Comparison of ENCODE assay signal across 16 cellular contexts in the genomic region with DNA sequence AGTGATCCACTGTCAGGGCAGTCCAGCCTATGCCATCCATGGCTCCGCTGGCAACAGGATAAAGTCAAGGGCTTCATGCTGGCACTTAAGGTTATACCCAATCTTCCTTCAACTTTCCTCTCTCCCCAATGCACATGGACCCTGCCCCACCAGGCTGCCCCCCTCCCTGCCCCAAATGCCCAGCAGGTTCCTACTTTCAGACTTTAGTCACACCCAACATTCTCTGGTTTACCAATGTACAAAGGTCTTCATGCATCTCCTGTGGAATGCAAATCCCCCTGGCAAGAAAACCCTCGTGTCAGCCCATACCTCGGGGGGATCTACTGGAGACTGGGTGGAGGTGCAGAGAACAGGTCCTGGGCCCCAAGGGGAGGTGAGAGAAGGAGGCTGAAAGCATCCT. TPM values are rescaled to one million over a fixed set of nuclear protein-coding genes. Genes with fewer than 3 reads are reported as not detected.
A peak's percentile ranks its signal among the peaks of the same experiment; 100 is the strongest.
DNase-seq lines count a peak whose midpoint lies in the region; ATAC-seq and TF ChIP-seq lines count a peak whose summit lies in the region.
"Had no signal": no experiment of that assay in that cellular context is flagged by ENCODE, and none has a peak within 500 bp of the region (broad histone marks: within the 10 kb centered on the region; RNA-seq: fewer than 3 reads in every experiment).

No MANE protein-coding gene starts in this region.

- intact Hi-C loops in IMR-90 (cut with micrococcal nuclease) (no loop called here), aorta (cut with DNase I) (loop anchor here in 1 of 2 donors (10.0 kb wide), 1 partner anchor 52 kb away; no protein-coding TSS in a partner anchor)

- H3K27ac Mint-ChIP-seq in chondrocyte (ENCODE audit: unreplicated experiment), result peak overlapping the region; percentile 88
- H3K27ac Mint-ChIP-seq: activated CD4-positive, alpha-beta T cell treated with anti-CD3 and anti-CD28 coated beads, Interleukin-2, amount 10 ng/mL, durations not matched to agents 7 days and 5 days; activated naive CD8-positive, alpha-beta T cell had no signal

- WGBS in IMR-90 (ENCODE audit: extremely low coverage in 2 of 2, insufficient read length in 1 of 2), 2 experiments, result 88% methylated on average over 1 of the region's 3 CpGs; no CpG with 5 or more reads in 1 of the 2 experiments
- WGBS in aorta, 2 donors, result 97 to 100% methylated on average over 3 of the region's 3 CpGs

- peak overlapping the region; percentile 85 for H3K56ac ChIP-seq in IMR-90 (ENCODE audit: extremely low read depth, insufficient read depth, low read length)

- DNase-seq in IMR-90 (no peak), chondrocyte (ENCODE audit: low spot score) (no peak), ecto neural progenitor cell (ENCODE audit: low spot score) (no peak), aorta (no peak)
- DNase-seq in stimulated activated CD4-positive, alpha-beta T cell treated with anti-CD3 and anti-CD28 coated beads, Interleukin-12 subunit alpha, Interleukin-12 subunit beta, amount 100 ng/mL, for 4 hours, result no peak
- DNase-seq: activated CD4-positive, alpha-beta T cell treated with anti-CD3 and anti-CD28 coated beads, Interleukin-2, amount 10 ng/mL, durations not matched to agents 7 days and 5 days; activated T-cell treated with anti-CD3 and anti-CD28 coated beads, Interleukin-2, amount 50 U/mL, for 1 hour; DMS79 treated with DMSO at 0.1 percent for 48 hours; hypothalamus; NCI-H446; substantia nigra had no signal

- H4K5ac ChIP-seq in IMR-90 (ENCODE audit: low read depth, low read length), result peak overlapping the region; percentile 99

- no peaks in the 10 kb centered on the region for H3K27me3 Mint-ChIP-seq in chondrocyte (ENCODE audit: low read depth)
- H3K27me3 Mint-ChIP-seq: activated CD4-positive, alpha-beta T cell treated with anti-CD3 and anti-CD28 coated beads, Interleukin-2, amount 10 ng/mL, durations not matched to agents 7 days and 5 days; activated naive CD8-positive, alpha-beta T cell had no signal

- H3K4me1 ChIP-seq in IMR-90 (ENCODE audit: control insufficient read depth, insufficient read depth, low read length) (peaks cover 42% of the 10 kb centered on the region), muscle layer of duodenum (ENCODE audit: control insufficient read depth in 1 of 2, insufficient read depth in 2 of 2, low read length in 2 of 2) (peaks cover 8 to 9% of the 10 kb centered on the region in 2 donors), stomach smooth muscle (ENCODE audit: control insufficient read depth, insufficient read depth, low read length) (peaks cover 42% of the 10 kb centered on the region), aorta (ENCODE audit: control insufficient read depth in 1 of 2, insufficient read depth in 2 of 2, low read length in 2 of 2) (no peaks in the 10 kb centered on the region)
- H3K4me1 ChIP-seq: BLaER1 had no signal

- POLR2A ChIA-PET in IMR-90 (lab: Charles Lee; ENCODE audit: unreplicated experiment), result no interaction called here

- peak overlapping the region; percentile 82 for H2AK9ac ChIP-seq in IMR-90 (replicated peaks; ENCODE audit: low read depth, low read length, poor library complexity)

- H4K20me1 ChIP-seq in IMR-90 (ENCODE audit: insufficient read depth, low read length), result no peaks in the 10 kb centered on the region
- H4K20me1 ChIP-seq: BLaER1 had no signal

- CTCF ChIA-PET in IMR-90 (lab: Yijun Ruan, JAX), result interaction anchor here (0.6 kb wide), 1 partner anchor 335 kb away, joined by 4 read pairs; no protein-coding TSS in a partner anchor

- peaks cover 39% of the 10 kb centered on the region for H3K9me1 ChIP-seq in IMR-90 (ENCODE audit: insufficient read depth, low read length)

- peak overlapping the region; percentile 98 for H2BK20ac ChIP-seq in IMR-90 (ENCODE audit: low read depth, low read length)

- H4K91ac ChIP-seq in IMR-90 (ENCODE audit: insufficient read depth, low read depth, low read length), result peak overlapping the region; percentile 99

- H3K79me1 ChIP-seq in IMR-90 (ENCODE audit: low read depth in 1 of 2, low read length in 2 of 2), result peaks cover 16 to 55% of the 10 kb centered on the region in 2 experiments

- H3K23ac ChIP-seq in IMR-90 (ENCODE audit: low read depth, low read length), result peak overlapping the region; percentile 89

- BruUV-seq in IMR-90 (replicated peaks; lab: Mats Ljungman, UMichigan), result no TSS peak

- peak overlapping the region; percentile 44 for H3K9ac ChIP-seq in IMR-90 (ENCODE audit: low read depth, low read length)
- H3K9ac ChIP-seq in stomach smooth muscle (ENCODE audit: low read length in 2 of 2), result peak overlapping the region in 1 of 2 donors; percentile 50
- H3K9ac ChIP-seq: BLaER1 had no signal

- H3K4me3 Mint-ChIP-seq in chondrocyte (ENCODE audit: unreplicated experiment), result no peak overlapping the region
- H3K4me3 Mint-ChIP-seq: activated CD4-positive, alpha-beta T cell treated with anti-CD3 and anti-CD28 coated beads, Interleukin-2, amount 10 ng/mL, durations not matched to agents 7 days and 5 days; activated naive CD8-positive, alpha-beta T cell had no signal

- H3K9me3 Mint-ChIP-seq in chondrocyte (ENCODE audit: low read depth), result peaks cover 7% of the 10 kb centered on the region
- H3K9me3 Mint-ChIP-seq: activated CD4-positive, alpha-beta T cell treated with anti-CD3 and anti-CD28 coated beads, Interleukin-2, amount 10 ng/mL, durations not matched to agents 7 days and 5 days had no signal

- H2AK5ac ChIP-seq in IMR-90 (ENCODE audit: low read depth, low read length), result peak overlapping the region; percentile 100

- H3K27ac ChIP-seq in IMR-90 (ENCODE audit: insufficient read depth, low read length) (peak overlapping the region; percentile 76), muscle layer of duodenum (ENCODE audit: low read length) (peak overlapping the region; percentile 72), stomach smooth muscle (ENCODE audit: low read length) (peak overlapping the region; percentile 46), aorta (ENCODE audit: low read depth in 1 of 2, low read length in 2 of 2) (peak overlapping the region in 1 of 2 donors; percentile 7)
- H3K27ac ChIP-seq: BLaER1 had no signal

- peaks cover 78% of the 10 kb centered on the region for H3K4me1 Mint-ChIP-seq in chondrocyte (ENCODE audit: low read depth)
- H3K4me1 Mint-ChIP-seq: activated CD4-positive, alpha-beta T cell treated with anti-CD3 and anti-CD28 coated beads, Interleukin-2, amount 10 ng/mL, durations not matched to agents 7 days and 5 days had no signal

- peak overlapping the region; percentile 98 for H3K4ac ChIP-seq in IMR-90 (ENCODE audit: low read depth, low read length)

- H2BK5ac ChIP-seq in IMR-90 (ENCODE audit: low read depth, low read length, poor library complexity, severe bottlenecking), result peak overlapping the region; percentile 100

- H3K9me3 ChIP-seq in IMR-90 (ENCODE audit: control insufficient read depth, insufficient read depth, low read length) (peaks cover 3% of the 10 kb centered on the region; the same call in 1 of the 2 replicates), muscle layer of duodenum (ENCODE audit: control insufficient read depth in 1 of 2, low read length in 2 of 2) (no peaks in the 10 kb centered on the region), stomach smooth muscle (ENCODE audit: control insufficient read depth in 2 of 2, low read length in 2 of 2) (no peaks in the 10 kb centered on the region), aorta (ENCODE audit: control insufficient read depth, low read length) (no peaks in the 10 kb centered on the region)
- H3K9me3 ChIP-seq: BLaER1 had no signal

- in situ Hi-C loops in IMR-90 (cut with MboI; ENCODE audit: low sequenced_read_pairs), result no loop called here

- TF ChIP-seq POLR2A in IMR-90 (IDR thresholded peaks at IDR 0.05; ENCODE audit: low read depth, low read length), result no peak

- ATAC-seq in IMR-90 (ENCODE audit: low read depth) (no peak), HG02870 (IDR thresholded peaks at IDR 0.05; ENCODE audit: unreplicated experiment) (no peak), aorta (ENCODE audit: low FRiP score) (no peak)

- H3K4me3 ChIP-seq in IMR-90 (ENCODE audit: insufficient read depth, low read depth, low read length) (no peak overlapping the region), muscle layer of duodenum (ENCODE audit: low read depth in 1 of 2, low read length in 2 of 2) (no peak overlapping the region), stomach smooth muscle (ENCODE audit: low read length in 2 of 2) (no peak overlapping the region), aorta (ENCODE audit: low read length in 2 of 2) (no peak overlapping the region)
- H3K4me3 ChIP-seq: BLaER1 had no signal

- H3K18ac ChIP-seq in IMR-90 (ENCODE audit: low read depth, low read length), result peak overlapping the region; percentile 99

- peak overlapping the region; percentile 99 for H2BK15ac ChIP-seq in IMR-90 (ENCODE audit: low read depth, low read length)

- peak overlapping the region; percentile 38 for H2AFZ ChIP-seq in IMR-90 (replicated peaks; ENCODE audit: low read length, poor library complexity)

- H3K36me3 Mint-ChIP-seq in chondrocyte (ENCODE audit: low read depth), result no peaks in the 10 kb centered on the region
- H3K36me3 Mint-ChIP-seq: activated naive CD8-positive, alpha-beta T cell had no signal

- TF ChIP-seq RAD21 in IMR-90 (IDR thresholded peaks at IDR 0.05; ENCODE audit: low read length), result no peak

- H3K36me3 ChIP-seq in IMR-90 (ENCODE audit: control insufficient read depth, insufficient read depth, low read length), result no peaks in the 10 kb centered on the region
- H3K36me3 ChIP-seq in muscle layer of duodenum (ENCODE audit: control insufficient read depth in 1 of 2, insufficient read depth in 2 of 2, low read length in 2 of 2), result no peaks in the 10 kb centered on the region
- no peaks in the 10 kb centered on the region for H3K36me3 ChIP-seq in stomach smooth muscle (ENCODE audit: control insufficient read depth in 2 of 2, insufficient read depth in 2 of 2, low read length in 2 of 2)
- no peaks in the 10 kb centered on the region for H3K36me3 ChIP-seq in aorta (ENCODE audit: control insufficient read depth in 1 of 2, insufficient read depth in 2 of 2, low read length in 1 of 2)
- H3K36me3 ChIP-seq: BLaER1 had no signal

- H2BK120ac ChIP-seq in IMR-90 (ENCODE audit: low read depth, low read length), result peak overlapping the region; percentile 98

- no peak for TF ChIP-seq CTCF in IMR-90 (conservative IDR thresholded peaks at IDR 0.05; ENCODE audit: low read depth, low read length)
- TF ChIP-seq CTCF in chondrocyte (IDR thresholded peaks at IDR 0.05), result no peak

- H4K8ac ChIP-seq in IMR-90 (ENCODE audit: low read depth in 2 of 2, low read length in 2 of 2), result peak overlapping the region; percentile 62 to 94

- dilution Hi-C loops in IMR-90 (cut with HindIII; ENCODE audit: low sequenced_read_pairs, unreplicated experiment), result no loop called here

- H3K14ac ChIP-seq in IMR-90 (replicated peaks; ENCODE audit: low read depth, low read length), result peak overlapping the region; percentile 98

- no peak overlapping the region for H3K4me2 ChIP-seq in IMR-90 (ENCODE audit: low read depth, low read length)
- H3K4me2 ChIP-seq: BLaER1 had no signal

- H3K27me3 ChIP-seq in IMR-90 (ENCODE audit: control insufficient read depth, insufficient read depth, low read length) (no peaks in the 10 kb centered on the region), muscle layer of duodenum (ENCODE audit: low read depth, low read length) (no peaks in the 10 kb centered on the region), stomach smooth muscle (ENCODE audit: control insufficient read depth in 1 of 2, insufficient read depth in 2 of 2, low read length in 2 of 2) (no peaks in the 10 kb centered on the region), aorta (ENCODE audit: control insufficient read depth in 1 of 2, insufficient read depth in 2 of 2, low read length in 1 of 2) (no peaks in the 10 kb centered on the region)
- H3K27me3 ChIP-seq: BLaER1 had no signal

RNA-seq across cellular contexts. Expression of a gene that starts 59.3 kb away (rescaled TPM):
- total RNA-seq in IMR-90 (2012; rRNA removed) (177 and 219 TPM in 2 replicates), chondrocyte (95.0 to 103 TPM (median 101 TPM) in 3 replicates), aorta (100 to 1,000 TPM; 122 to 165 TPM)
- polyA plus RNA-seq in IMR-90 (2012; rRNA removed) (127 and 145 TPM in 2 replicates), aorta (10 to 100 TPM; 50.1 to 53.3 TPM)
- polyA plus RNA-seq in IMR-90 (2012; cell fraction: cytosol; rRNA removed), result 51.2 and 117 TPM in 2 replicates
- 56.9 and 86.4 TPM in 2 replicates for polyA plus RNA-seq in IMR-90 (2012; cell fraction: nucleus; rRNA removed; ENCODE audit: low replicate concordance)
